Comparison of ENCODE assay signal across 10 cellular contexts in the genomic region with DNA sequence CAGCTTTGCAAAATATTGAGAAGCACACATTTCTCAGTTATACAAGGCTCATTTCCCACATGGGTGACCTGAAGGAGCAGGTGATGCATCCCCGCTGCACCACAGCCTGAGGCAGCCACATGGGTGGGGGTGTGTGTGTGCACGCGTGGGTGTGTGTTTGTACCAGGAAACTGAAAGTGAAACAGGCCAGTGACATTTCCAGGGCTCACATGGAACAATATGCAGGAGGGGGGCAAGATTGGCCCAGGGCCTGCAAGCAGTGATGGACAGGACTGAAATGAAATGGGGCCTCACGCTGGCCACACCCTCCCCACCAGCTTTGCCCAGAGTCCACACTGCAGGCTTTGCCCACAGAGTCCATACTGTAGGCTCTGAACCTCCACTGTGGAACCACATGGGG.
DNase-seq lines count a peak whose midpoint lies in the region; ATAC-seq and TF ChIP-seq lines count a peak whose summit lies in the region.
"Had no signal": no experiment of that assay in that cellular context is flagged by ENCODE, and none has a peak within 500 bp of the region (broad histone marks: within the 10 kb centered on the region; RNA-seq: fewer than 3 reads in every experiment).

No MANE protein-coding gene starts in this region.

- H3K27ac ChIP-seq in liver (ENCODE audit: low read depth in 1 of 2, low read length in 2 of 2): no peak overlapping the region
- no peak overlapping the region for H3K27ac ChIP-seq in gastrocnemius medialis
- no peak overlapping the region for H3K27ac ChIP-seq in tibial artery

- no peaks in the 10 kb centered on the region for H3K36me3 ChIP-seq in liver (ENCODE audit: control insufficient read depth in 4 of 4, insufficient read depth in 3 of 4, low read depth in 1 of 4, low read length in 3 of 4)
- no peaks in the 10 kb centered on the region for H3K36me3 ChIP-seq in gastrocnemius medialis
- H3K36me3 ChIP-seq in tibial artery: no peaks in the 10 kb centered on the region

- DNase-seq in M059J (ENCODE audit: low read depth) (peak; percentile 21), activated T-cell treated with anti-CD3 and anti-CD28 coated beads for 48 hours (ENCODE audit: low read depth) (peak; percentile 27), gastrocnemius medialis (no peak), posterior vena cava (ENCODE audit: low spot score) (no peak), tibial artery (no peak)
- peak; percentile 46 to 56 for DNase-seq in stimulated activated CD8-positive, alpha-beta memory T cell treated with anti-CD3 and anti-CD28 coated beads, Interleukin-15, amount 100 ng/mL, for 48 hours (ENCODE audit: low read depth in 2 of 2)
- DNase-seq: GDM1, SHP77 treated with DMSO at 0.1 percent for 48 hours had no signal

- TF ChIP-seq POLR2A in gastrocnemius medialis (IDR thresholded peaks at IDR 0.05): no peak

- in situ Hi-C loops in gastrocnemius medialis (cut with MboI; ENCODE audit: low sequenced_read_pairs in 4 of 4): no loop called here

- ATAC-seq in gastrocnemius medialis (no peak), HG03095 (IDR thresholded peaks at IDR 0.05; ENCODE audit: unreplicated experiment) (no peak)

- TF ChIP-seq CTCF in liver (IDR thresholded peaks at IDR 0.05; ENCODE audit: low read depth, low read length, missing input control) (no peak), gastrocnemius medialis (IDR thresholded peaks at IDR 0.05 in 4 of 5, conservative IDR thresholded peaks at IDR 0.05 in 1 of 5) (no peak), tibial artery (IDR thresholded peaks at IDR 0.05) (no peak)

- H3K9ac ChIP-seq in liver (ENCODE audit: low read depth in 1 of 2, low read length in 2 of 2): no peak overlapping the region

- intact Hi-C loops in gastrocnemius medialis (cut with DNase I; ENCODE audit: low total_unique reads) (no loop called here), posterior vena cava (cut with DNase I) (no loop called here), tibial artery (cut with DNase I; ENCODE audit: low total_unique reads) (no loop called here)

- TF ChIP-seq RAD21 in liver (IDR thresholded peaks at IDR 0.05): no peak

- peaks cover 3 to 20% (median 14%) of the 10 kb centered on the region in 4 donors for H3K4me1 ChIP-seq in liver (ENCODE audit: control insufficient read depth in 4 of 4, insufficient read depth in 4 of 4, low read length in 3 of 4)
- peaks cover 0 to 3% of the 10 kb centered on the region in 2 donors for H3K4me1 ChIP-seq in gastrocnemius medialis
- peaks cover 0 to 12% (median 11%) of the 10 kb centered on the region in 4 donors for H3K4me1 ChIP-seq in tibial artery

- no peaks in the 10 kb centered on the region for H3K27me3 ChIP-seq in liver (ENCODE audit: control insufficient read depth in 4 of 4, insufficient read depth in 4 of 4, low read length in 3 of 4)
- peaks cover 0 to 6% (median 2%) of the 10 kb centered on the region in 3 donors for H3K27me3 ChIP-seq in gastrocnemius medialis
- H3K27me3 ChIP-seq in tibial artery: no peaks in the 10 kb centered on the region

- 38% methylated on average over 4 of the region's 4 CpGs for whole genome bisulfite sequencing in liver

- H3K9me3 ChIP-seq in liver (ENCODE audit: control insufficient read depth in 4 of 4, low read length in 3 of 4): no peaks in the 10 kb centered on the region
- no peaks in the 10 kb centered on the region for H3K9me3 ChIP-seq in gastrocnemius medialis
- H3K9me3 ChIP-seq in tibial artery: no peaks in the 10 kb centered on the region

- H3K4me3 ChIP-seq in liver (ENCODE audit: low read depth in 1 of 3, low read length in 3 of 3): no peak overlapping the region
- H3K4me3 ChIP-seq in gastrocnemius medialis: no peak overlapping the region
- H3K4me3 ChIP-seq in tibial artery: no peak overlapping the region

TF ChIP-seq in liver, 16 proteins besides CTCF, POLR2A, EP300 and RAD21:
- peak; percentile 45 to 56 for TF ChIP-seq EGR1 (IDR thresholded peaks at IDR 0.05; ENCODE audit: low read depth in 2 of 2)
- TF ChIP-seq, protein P1, sequence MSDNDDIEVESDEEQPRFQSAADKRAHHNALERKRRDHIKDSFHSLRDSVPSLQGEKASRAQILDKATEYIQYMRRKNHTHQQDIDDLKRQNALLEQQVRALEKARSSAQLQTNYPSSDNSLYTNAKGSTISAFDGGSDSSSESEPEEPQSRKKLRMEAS (IDR thresholded peaks at IDR 0.05): no peak
TF ChIP-seq in liver: peak in this region for 1.

Comparison
In these comparisons a context has a peak if more than half of its experiments do, and no peak if none do; other contexts are left out.
1. DNase-seq: peak in M059J (single experiment), activated T-cell treated with anti-CD3 and anti-CD28 coated beads for 48 hours (single experiment) and stimulated activated CD8-positive, alpha-beta memory T cell treated with anti-CD3 and anti-CD28 coated beads, Interleukin-15, amount 100 ng/mL, for 48 hours (2 of 2); none in gastrocnemius medialis (0 of 2), posterior vena cava (single experiment) and tibial artery (0 of 2).